ENCODE assay signal across 8 cellular contexts in genomic region chr5:96661101-96661840, GRCh38. TPM values are rescaled to one million over a fixed set of nuclear protein-coding genes. Genes with fewer than 3 reads are reported as not detected.
DNase-seq lines count a peak whose midpoint lies in the region; ATAC-seq and TF ChIP-seq lines count a peak whose summit lies in the region.

No MANE protein-coding gene starts in this region.

- intact Hi-C loops in body of pancreas (cut with DNase I), result no loop called here

- H3K4me3 ChIP-seq in SJCRH30 (peak overlapping the region; percentile 85), body of pancreas (peak overlapping the region; percentile 89 to 92)

- no peaks in the 10 kb centered on the region for H3K9me3 Mint-ChIP-seq in immature natural killer cell

- ATAC-seq in HG03025 (IDR thresholded peaks at IDR 0.05; ENCODE audit: low FRiP score, unreplicated experiment) (peak; percentile 34), body of pancreas (no peak)

- DNase-seq in NCI-H510A treated with DMSO at 0.1 percent for 48 hours (lab: John Stamatoyannopoulos, UW), result peak; percentile 37
- DNase-seq in NCI-H510A (lab: John Stamatoyannopoulos, UW), result no peak
- DNase-seq in SJCRH30, result peak; percentile 20 to 57
- DNase-seq in body of pancreas, result peak; percentile 15 to 28 (median 18)
- DNase-seq in immature natural killer cell, result peak; percentile 72 to 84 (median 77)
- peak; percentile 2 for DNase-seq in stimulated activated CD4-positive, alpha-beta T cell treated with anti-CD3 and anti-CD28 coated beads, Interleukin-12 subunit alpha, Interleukin-12 subunit beta, amount 100 ng/mL, for 4 hours
- DNase-seq in NCI-H1092 treated with DMSO at 0.1 percent for 48 hours (lab: John Stamatoyannopoulos, UW), result no peak

- TF ChIP-seq CTCF in body of pancreas (IDR thresholded peaks at IDR 0.05), result no peak

- peaks cover 74 to 88% of the 10 kb centered on the region in 2 donors for H3K4me1 Mint-ChIP-seq in immature natural killer cell

- peak overlapping the region; percentile 95 to 99 (median 97) for H3K4me3 Mint-ChIP-seq in immature natural killer cell

- 4 to 12% methylated on average over 20 of the region's 20 CpGs for WGBS in body of pancreas, 2 donors

- no peak for TF ChIP-seq POLR2A in body of pancreas (IDR thresholded peaks at IDR 0.05)

- H3K36me3 ChIP-seq in SJCRH30 (no peaks in the 10 kb centered on the region), body of pancreas (replicated peaks in 1 of 2; ENCODE audit: insufficient read depth in 1 of 2, low read depth in 2 of 2) (no peaks in the 10 kb centered on the region)

- H3K27ac ChIP-seq in SJCRH30 (peak overlapping the region; percentile 28; the same call in 1 of the 2 replicates), body of pancreas (peak overlapping the region; percentile 89 to 98 (median 97))

- H3K27me3 ChIP-seq in SJCRH30 (no peaks in the 10 kb centered on the region), body of pancreas (no peaks in the 10 kb centered on the region)

- H3K4me1 ChIP-seq in SJCRH30 (peaks cover 27% of the 10 kb centered on the region), body of pancreas (peaks cover 28% of the 10 kb centered on the region)

- H3K36me3 Mint-ChIP-seq in immature natural killer cell, result no peaks in the 10 kb centered on the region

- no peaks in the 10 kb centered on the region for H3K9me3 ChIP-seq in SJCRH30 (replicated peaks)
- no peaks in the 10 kb centered on the region for H3K9me3 ChIP-seq in body of pancreas

- peak overlapping the region; percentile 95 to 100 (median 98) for H3K27ac Mint-ChIP-seq in immature natural killer cell

- H3K27me3 Mint-ChIP-seq in immature natural killer cell (ENCODE audit: low read depth in 3 of 3), result peaks cover 20 to 33% (median 27%) of the 10 kb centered on the region in 3 donors

RNA-seq across cellular contexts. Expression of gene CAST, which starts 0.9 kb away (rescaled TPM):
- total RNA-seq in SJCRH30 (2014; rRNA removed; shearing (Covaris generic)), result 56.6 and 61.0 TPM in 2 replicates
- 100 to 1,000 TPM; 130 to 157 TPM for total RNA-seq in body of pancreas
- polyA plus RNA-seq in immature natural killer cell, result 100 to 1,000 TPM in 1 of 3 donors, 10 to 100 TPM in 2; 24.0 to 133 (median 59.9) TPM

Comparison
In these comparisons a context has a peak if more than half of its experiments do, and no peak if none do; other contexts are left out.
1. DNase-seq: peak in NCI-H510A treated with DMSO at 0.1 percent for 48 hours (single experiment), SJCRH30 (2 of 2), body of pancreas (4 of 4), immature natural killer cell (3 of 3) and stimulated activated CD4-positive, alpha-beta T cell treated with anti-CD3 and anti-CD28 coated beads, Interleukin-12 subunit alpha, Interleukin-12 subunit beta, amount 100 ng/mL, for 4 hours (single experiment); none in NCI-H510A (single experiment) and NCI-H1092 treated with DMSO at 0.1 percent for 48 hours (single experiment).